Comparison of ENCODE assay signal across 8 cellular contexts in genomic region chr17:50867856-50868438, GRCh38. TPM values are rescaled to one million over a fixed set of nuclear protein-coding genes. Genes with fewer than 3 reads are reported as not detected.
DNase-seq lines count a peak whose midpoint lies in the region; ATAC-seq and TF ChIP-seq lines count a peak whose summit lies in the region.
"Had no signal": no experiment of that assay in that cellular context is flagged by ENCODE, and none has a peak within 500 bp of the region (broad histone marks: within the 10 kb centered on the region; RNA-seq: fewer than 3 reads in every experiment).

No MANE protein-coding gene starts in this region.

- H3K36me3 Mint-ChIP-seq in HFFc6 (ENCODE audit: low read depth): peaks cover 25% of the 10 kb centered on the region
- peaks cover 25% of the 10 kb centered on the region for H3K36me3 Mint-ChIP-seq in activated T-helper 17 cell treated with anti-CD3 and anti-CD28 coated beads, Interleukin-2, amount 50 U/mL, for 72 hours (ENCODE audit: low read depth)

- peaks cover 4% of the 10 kb centered on the region for H3K9me3 Mint-ChIP-seq in HFFc6
- H3K9me3 Mint-ChIP-seq in activated T-helper 17 cell treated with anti-CD3 and anti-CD28 coated beads, Interleukin-2, amount 50 U/mL, for 72 hours: no peaks in the 10 kb centered on the region

- H3K27me3 ChIP-seq in iPS-18a (ENCODE audit: control insufficient read depth, insufficient read depth, low read length) (no peaks in the 10 kb centered on the region), stomach (no peaks in the 10 kb centered on the region)

- peak overlapping the region; percentile 95 for H3K27ac Mint-ChIP-seq in HFFc6
- peak overlapping the region; percentile 96 for H3K27ac Mint-ChIP-seq in activated T-helper 17 cell treated with anti-CD3 and anti-CD28 coated beads, Interleukin-2, amount 50 U/mL, for 72 hours

- peak overlapping the region; percentile 74 for H3K9ac ChIP-seq in iPS-18a (ENCODE audit: low read length)

- peaks cover 30% of the 10 kb centered on the region for H3K4me1 Mint-ChIP-seq in HFFc6 (ENCODE audit: low read depth)
- H3K4me1 Mint-ChIP-seq in activated T-helper 17 cell treated with anti-CD3 and anti-CD28 coated beads, Interleukin-2, amount 50 U/mL, for 72 hours: peaks cover 31% of the 10 kb centered on the region

- intact Hi-C loops in stomach (cut with DNase I; ENCODE audit: low total_unique reads): no loop called here

- H3K9me3 ChIP-seq in iPS-18a (ENCODE audit: control insufficient read depth, low read depth, low read length): no peaks in the 10 kb centered on the region
- H3K9me3 ChIP-seq in stomach: no peaks in the 10 kb centered on the region

- 1 to 2% (median 2%) methylated on average over 9 of the region's 9 CpGs for WGBS in stomach, 5 donors

- peak overlapping the region; percentile 94 for H3K4me3 Mint-ChIP-seq in HFFc6
- H3K4me3 Mint-ChIP-seq in activated T-helper 17 cell treated with anti-CD3 and anti-CD28 coated beads, Interleukin-2, amount 50 U/mL, for 72 hours: peak overlapping the region; percentile 88

- TF ChIP-seq POLR2A in stomach (IDR thresholded peaks at IDR 0.05): peak in 2 of 4 donors; percentile 50 to 86

- peaks cover 12% of the 10 kb centered on the region for H3K4me1 ChIP-seq in iPS-18a (ENCODE audit: control insufficient read depth, low read depth, low read length)
- H3K4me1 ChIP-seq in stomach: peaks cover 35 to 56% (median 45%) of the 10 kb centered on the region in 4 donors

- H3K27ac ChIP-seq in iPS-18a (ENCODE audit: low read length) (peak overlapping the region; percentile 44), stomach (peak overlapping the region; percentile 96 to 100 (median 99))

- no peak for ATAC-seq in activated T-helper 17 cell treated with anti-CD3 and anti-CD28 coated beads, Interleukin-2, amount 50 U/mL, for 72 hours (replicated peaks)

- TF ChIP-seq EP300 in stomach (IDR thresholded peaks at IDR 0.05): no peak

- H3K36me3 ChIP-seq in iPS-18a (ENCODE audit: control insufficient read depth, low read depth, low read length) (peaks cover 9% of the 10 kb centered on the region), stomach (peaks cover 8 to 9% (median 8%) of the 10 kb centered on the region in 4 donors)

- DNase-seq in HFFc6: no peak
- no peak for DNase-seq in stomach
- DNase-seq in A172 (ENCODE audit: low spot score): no peak
- DNase-seq in EL: no peak
- no peak for DNase-seq in RKO (ENCODE audit: low spot score)

- TF ChIP-seq CTCF in HFFc6 (IDR thresholded peaks at IDR 0.05): no peak
- no peak for TF ChIP-seq CTCF in stomach (IDR thresholded peaks at IDR 0.05)

- H3K4me3 ChIP-seq in iPS-18a (ENCODE audit: low read length) (peak overlapping the region; percentile 83), stomach (peak overlapping the region; percentile 84 to 99 (median 95))

- peaks cover 6% of the 10 kb centered on the region; the same call in 1 of the 2 replicates for H3K27me3 Mint-ChIP-seq in HFFc6 (ENCODE audit: insufficient read depth)
- no peaks in the 10 kb centered on the region for H3K27me3 Mint-ChIP-seq in activated T-helper 17 cell treated with anti-CD3 and anti-CD28 coated beads, Interleukin-2, amount 50 U/mL, for 72 hours

RNA-seq across cellular contexts. Expression of gene TOB1, which starts 1.8 kb away (rescaled TPM):
- total RNA-seq in HFFc6 (2021; fragmentation: NEBNext Ultra II Directional; extraction: Animal tissue kit (Norgen Biotek cat#: 25700)): 10 to 100 TPM; 76.3 to 94.1 (median 89.1) TPM
- 10 to 100 TPM; 33.1 to 40.8 TPM for total RNA-seq in activated T-helper 17 cell treated with anti-CD3 and anti-CD28 coated beads, Interleukin-2, amount 50 U/mL, for 72 hours
- total RNA-seq in stomach: 100 to 1,000 TPM in 3 of 5 donors, 10 to 100 TPM in 2; 69.4 to 346 (median 100) TPM
- polyA plus RNA-seq in stomach: 10 to 100 TPM; 30.1 to 40.0 (median 39.9) TPM
- total RNA-seq in A172 (2014; rRNA removed; shearing (Covaris generic)): 7.2 and 8.1 TPM in 2 replicates

RNA-seq across cellular contexts. Expression of gene WFIKKN2, which starts 32.6 kb away (rescaled TPM):
- under 1 TPM in 3 of 6 experiments, not detected in 3; 0.05 to 0.07 (median 0.05) TPM for total RNA-seq in HFFc6 (2021; fragmentation: NEBNext Ultra II Directional; extraction: Animal tissue kit (Norgen Biotek cat#: 25700))
- total RNA-seq in activated T-helper 17 cell treated with anti-CD3 and anti-CD28 coated beads, Interleukin-2, amount 50 U/mL, for 72 hours: not detected
- total RNA-seq in stomach: under 1 TPM in 1 of 5 donors, not detected in 4; 0.37 TPM
- under 1 TPM; 0.05 to 0.46 (median 0.06) TPM for polyA plus RNA-seq in stomach
- total RNA-seq in A172 (2014; rRNA removed; shearing (Covaris generic)): not detected in 2 replicates
- total RNA-seq: NCI-H460 had no signal
